12 cellular contexts compared by ENCODE assay signal in genomic region chr21:38797470-38797869, GRCh38. TPM values are rescaled to one million over a fixed set of nuclear protein-coding genes. Genes with fewer than 3 reads are reported as not detected.
DNase-seq lines count a peak whose midpoint lies in the region; ATAC-seq and TF ChIP-seq lines count a peak whose summit lies in the region.
"Had no signal": no experiment of that assay in that cellular context is flagged by ENCODE, and none has a peak within 500 bp of the region (broad histone marks: within the 10 kb centered on the region; RNA-seq: fewer than 3 reads in every experiment).

No MANE protein-coding gene starts in this region.

- H3K4me1 ChIP-seq in ACC112 (ENCODE audit: control insufficient read depth, insufficient read depth, low read length, unreplicated experiment), result peaks cover 27% of the 10 kb centered on the region
- H3K4me1 ChIP-seq in left lung, result peaks cover 0 to 10% of the 10 kb centered on the region in 2 donors

- peak overlapping the region; percentile 23 for H2AFZ ChIP-seq in ACC112 (ENCODE audit: low read length, unreplicated experiment)

- H3K27ac ChIP-seq in ACC112 (ENCODE audit: low read depth, low read length), result no peak overlapping the region
- H3K27ac ChIP-seq in left lung, result no peak overlapping the region
- H3K27ac ChIP-seq: neutrophil had no signal

- no peak overlapping the region for H3K4me3 Mint-ChIP-seq in HFFc6
- H3K4me3 Mint-ChIP-seq: stimulated activated naive B cell treated with anti-CD40 and anti-IgM and Interleukin-4, amounts not matched to agents 10 μg/mL and 1 μg/mL and 100 μg/mL, for 72 hours; T-helper 17 cell had no signal

- H3K9me3 Mint-ChIP-seq in HFFc6, result no peaks in the 10 kb centered on the region
- H3K9me3 Mint-ChIP-seq: stimulated activated naive B cell treated with anti-CD40 and anti-IgM and Interleukin-4, amounts not matched to agents 10 μg/mL and 1 μg/mL and 100 μg/mL, for 72 hours had no signal

- H3K27ac Mint-ChIP-seq in HFFc6, result no peak overlapping the region
- H3K27ac Mint-ChIP-seq: stimulated activated naive B cell treated with anti-CD40 and anti-IgM and Interleukin-4, amounts not matched to agents 10 μg/mL and 1 μg/mL and 100 μg/mL, for 72 hours; T-helper 17 cell had no signal

- H3K36me3 ChIP-seq in ACC112 (ENCODE audit: insufficient read depth, low read length) (no peaks in the 10 kb centered on the region), left lung (no peaks in the 10 kb centered on the region)
- H3K36me3 ChIP-seq: neutrophil had no signal

- H3K4me1 Mint-ChIP-seq in HFFc6 (ENCODE audit: low read depth), result peaks cover 40% of the 10 kb centered on the region

- TF ChIP-seq CTCF in HFFc6 (IDR thresholded peaks at IDR 0.05) (no peak), left lung (IDR thresholded peaks at IDR 0.05) (no peak)

- DNase-seq in HFFc6, result peak; percentile 18
- DNase-seq in left lung, result no peak
- no peak for DNase-seq in T-helper 1 cell
- DNase-seq in HK-2 (ENCODE audit: unreplicated experiment), result no peak
- no peak for DNase-seq in G401 (ENCODE audit: low spot score)
- no peak for DNase-seq in anterior cingulate cortex (lab: John Stamatoyannopoulos, UW)
- DNase-seq: NCI-H510A treated with DMSO at 0.1 percent for 48 hours; stimulated activated naive B cell treated with anti-CD40 and anti-IgM and Interleukin-4, amounts not matched to agents 10 μg/mL and 1 μg/mL and 100 μg/mL, for 72 hours; T-helper 17 cell had no signal

- no peaks in the 10 kb centered on the region for H3K36me3 Mint-ChIP-seq in HFFc6 (ENCODE audit: low read depth)
- H3K36me3 Mint-ChIP-seq: stimulated activated naive B cell treated with anti-CD40 and anti-IgM and Interleukin-4, amounts not matched to agents 10 μg/mL and 1 μg/mL and 100 μg/mL, for 72 hours had no signal

- in situ Hi-C loops in G401 (cut with HindIII; ENCODE audit: low sequenced_read_pairs), result no loop called here

- intact Hi-C loops in left lung (cut with DNase I), result no loop called here

- no peaks in the 10 kb centered on the region for H3K79me2 ChIP-seq in ACC112 (ENCODE audit: control insufficient read depth, insufficient read depth, low read length, unreplicated experiment)

- ATAC-seq in SK-N-SH treated with all-trans-retinoic acid at 6 μM for 48 hours, result peak; percentile 88
- peak; percentile 67 for ATAC-seq in left lung
- ATAC-seq: T-helper 17 cell had no signal

- no peaks in the 10 kb centered on the region for H3K9me3 ChIP-seq in left lung
- H3K9me3 ChIP-seq: neutrophil had no signal

- H3K4me3 ChIP-seq in ACC112 (ENCODE audit: low read depth, low read length) (no peak overlapping the region), left lung (no peak overlapping the region)

- H3K27me3 ChIP-seq in ACC112 (ENCODE audit: insufficient read depth, low read length) (no peaks in the 10 kb centered on the region), left lung (no peaks in the 10 kb centered on the region)
- H3K27me3 ChIP-seq: neutrophil had no signal

- H3K27me3 Mint-ChIP-seq in HFFc6 (ENCODE audit: insufficient read depth), result peaks cover 3% of the 10 kb centered on the region

TF ChIP-seq in SK-N-SH treated with all-trans-retinoic acid at 6 μM for 48 hours, 23 proteins besides CTCF, POLR2A, EP300 and RAD21:
- TF ChIP-seq TSHZ2 (CRISPR knock-in tag; IDR thresholded peaks at IDR 0.05) (no peak), ZNF70 (CRISPR knock-in tag; IDR thresholded peaks at IDR 0.05) (peak; percentile 21; the same call in 1 of the 2 replicates)

RNA-seq across cellular contexts. Expression of gene ETS2, which starts 8.3 kb away (rescaled TPM):
- total RNA-seq in HFFc6 (2021; fragmentation: NEBNext Ultra II Directional; extraction: Animal tissue kit (Norgen Biotek cat#: 25700)), result 10 to 100 TPM; 23.2 to 33.3 (median 29.0) TPM
- 100 to 1,000 TPM in 1 of 2 donors, 10 to 100 TPM in 1; 93.2 to 129 TPM for total RNA-seq in left lung
- 0.86 and 1.8 TPM in 2 replicates for total RNA-seq in G401 (2014; rRNA removed; shearing (Covaris generic))
